ENCODE assay signal across 19 cellular contexts in genomic region chr15:48076454-48076853, GRCh38. TPM values are rescaled to one million over a fixed set of nuclear protein-coding genes. Genes with fewer than 3 reads are reported as not detected.
"Had no signal": no experiment of that assay in that cellular context is flagged by ENCODE, and none has a peak within 500 bp of the region (broad histone marks: within the 10 kb centered on the region; RNA-seq: fewer than 3 reads in every experiment).

No MANE protein-coding gene starts in this region.

- H3K4me2 ChIP-seq: neural progenitor cell had no signal

- DNase-seq: activated CD4-positive, alpha-beta memory T cell treated with anti-CD3 and anti-CD28 coated beads, Interleukin-2, amount 10 ng/mL, durations not matched to agents 7 days and 5 days; activated CD4-positive, CD25-positive, alpha-beta regulatory T cell treated with anti-CD3 and anti-CD28 coated beads, Interleukin-2, amount 50 U/mL, for 72 hours; activated gamma-delta T cell; activated T-cell treated with anti-CD3 and anti-CD28 coated beads, Interleukin-2, amount 50 U/mL, for 48 hours; anterior cingulate cortex; foreskin keratinocyte; mammary epithelial cell; retina; small intestine; stimulated activated CD4-positive, alpha-beta T cell treated with anti-CD3 and anti-CD28 coated beads, Interleukin-1b, Interleukin-23, amount 100 ng/mL, for 48 hours; stimulated activated naive B cell treated with anti-CD40 and anti-IgM and Interleukin-4, amounts not matched to agents 10 μg/mL and 1 μg/mL and 100 μg/mL, for 72 hours; substantia nigra; trophoblast cell had no signal

- H3K4me3 ChIP-seq: neural progenitor cell had no signal

- H3K4me1 ChIP-seq: foreskin keratinocyte, neural progenitor cell had no signal

- H3K36me3 ChIP-seq: neural progenitor cell had no signal

- H3K27me3 ChIP-seq: foreskin keratinocyte, neural progenitor cell had no signal

- H3K9ac ChIP-seq: neural progenitor cell had no signal

- H2AFZ ChIP-seq: neural progenitor cell had no signal

- H3K27ac ChIP-seq: foreskin keratinocyte, neural progenitor cell had no signal

RNA-seq across cellular contexts. Expression of gene SLC24A5, which starts 44.3 kb away (rescaled TPM):
- total RNA-seq: activated CD4-positive, alpha-beta memory T cell treated with anti-CD3 and anti-CD28 coated beads, Interleukin-2, amount 10 ng/mL, durations not matched to agents 7 days and 5 days; bronchial epithelial cell; chondrocyte; dermis microvascular lymphatic vessel endothelial cell; esophagus mucosa; foreskin keratinocyte; left lobe of liver; mammary epithelial cell had no signal
- polyA plus RNA-seq: foreskin keratinocyte, mammary epithelial cell had no signal
